1 cellular context compared by ENCODE assay signal in the genomic region with DNA sequence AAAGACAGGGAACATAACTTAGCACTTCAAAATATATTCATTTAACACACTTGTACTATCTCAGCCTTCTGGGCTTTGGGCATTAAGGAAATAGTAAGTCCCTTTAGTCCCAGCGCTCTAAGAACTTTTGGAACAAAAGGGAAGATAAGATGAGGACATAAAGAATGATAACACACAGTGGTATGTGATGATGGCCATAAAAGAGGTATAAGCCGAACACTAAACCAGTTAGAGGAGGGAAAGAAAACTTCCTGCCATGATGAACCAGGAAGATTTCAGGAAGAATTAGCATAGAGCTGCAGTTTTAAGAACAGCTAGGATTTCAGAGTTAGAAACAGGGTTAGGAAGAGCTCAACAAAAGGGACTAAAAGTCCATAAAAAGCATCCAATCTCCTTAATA.
TF ChIP-seq lines count a peak whose summit lies in the region.

No MANE protein-coding gene starts in this region.

TF ChIP-seq in IMR-90, 13 proteins besides CTCF, POLR2A, EP300 and RAD21:
- TF ChIP-seq, protein P1, sequence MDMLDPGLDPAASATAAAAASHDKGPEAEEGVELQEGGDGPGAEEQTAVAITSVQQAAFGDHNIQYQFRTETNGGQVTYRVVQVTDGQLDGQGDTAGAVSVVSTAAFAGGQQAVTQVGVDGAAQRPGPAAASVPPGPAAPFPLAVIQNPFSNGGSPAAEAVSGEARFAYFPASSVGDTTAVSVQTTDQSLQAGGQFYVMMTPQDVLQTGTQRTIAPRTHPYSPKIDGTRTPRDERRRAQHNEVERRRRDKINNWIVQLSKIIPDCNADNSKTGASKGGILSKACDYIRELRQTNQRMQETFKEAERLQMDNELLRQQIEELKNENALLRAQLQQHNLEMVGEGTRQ (IDR thresholded peaks at IDR 0.05; ENCODE audit: low read depth, low read length), result no peak
- TF ChIP-seq FOS (IDR thresholded peaks at IDR 0.05; ENCODE audit: low read depth, low read length) (no peak), MXI1 (IDR thresholded peaks at IDR 0.05; ENCODE audit: borderline replicate concordance, low read depth, low read length) (no peak), CHD1 (IDR thresholded peaks at IDR 0.05; ENCODE audit: low read depth, low read length) (no peak), CEBPB (IDR thresholded peaks at IDR 0.05; ENCODE audit: low read depth, low read length) (no peak), MAZ (IDR thresholded peaks at IDR 0.05; ENCODE audit: borderline replicate concordance, low read depth, low read length) (no peak), SMC3 (IDR thresholded peaks at IDR 0.05; ENCODE audit: low read depth, low read length) (no peak), BHLHE40 (IDR thresholded peaks at IDR 0.05; ENCODE audit: low read depth, low read length) (no peak)
- TF ChIP-seq, protein P2, sequence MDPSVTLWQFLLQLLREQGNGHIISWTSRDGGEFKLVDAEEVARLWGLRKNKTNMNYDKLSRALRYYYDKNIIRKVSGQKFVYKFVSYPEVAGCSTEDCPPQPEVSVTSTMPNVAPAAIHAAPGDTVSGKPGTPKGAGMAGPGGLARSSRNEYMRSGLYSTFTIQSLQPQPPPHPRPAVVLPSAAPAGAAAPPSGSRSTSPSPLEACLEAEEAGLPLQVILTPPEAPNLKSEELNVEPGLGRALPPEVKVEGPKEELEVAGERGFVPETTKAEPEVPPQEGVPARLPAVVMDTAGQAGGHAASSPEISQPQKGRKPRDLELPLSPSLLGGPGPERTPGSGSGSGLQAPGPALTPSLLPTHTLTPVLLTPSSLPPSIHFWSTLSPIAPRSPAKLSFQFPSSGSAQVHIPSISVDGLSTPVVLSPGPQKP (IDR thresholded peaks at IDR 0.05; ENCODE audit: borderline replicate concordance, low read depth, low read length), result no peak
TF ChIP-seq in IMR-90: peak in this region for 0.
